Comparison of ENCODE assay signal across 20 cellular contexts in the genomic region with DNA sequence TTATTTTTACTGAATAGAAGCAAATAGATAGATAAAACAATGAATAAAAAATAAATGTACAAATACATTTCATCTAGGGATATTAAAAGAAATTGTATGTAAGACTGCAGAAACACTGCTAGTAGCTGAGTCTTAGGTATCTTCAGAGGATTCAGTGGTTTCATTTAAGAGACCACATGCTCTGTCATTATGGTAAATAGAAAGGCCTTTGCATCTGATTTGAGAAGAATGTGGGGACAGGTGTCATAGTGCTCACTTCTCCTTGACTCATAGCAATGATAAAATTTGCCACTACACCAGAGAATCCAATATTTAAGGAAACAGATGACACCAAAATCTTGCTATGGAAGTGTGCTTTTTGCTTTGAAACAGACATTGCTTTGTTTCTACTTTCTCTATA. TPM values are rescaled to one million over a fixed set of nuclear protein-coding genes. Genes with fewer than 3 reads are reported as not detected.
DNase-seq lines count a peak whose midpoint lies in the region; ATAC-seq, FAIRE-seq and TF ChIP-seq lines count a peak whose summit lies in the region.
"Had no signal": no experiment of that assay in that cellular context is flagged by ENCODE, and none has a peak within 500 bp of the region (broad histone marks: within the 10 kb centered on the region; RNA-seq: fewer than 3 reads in every experiment).

No MANE protein-coding gene starts in this region.

- H3K9ac ChIP-seq in astrocyte (ENCODE audit: low read length): no peak overlapping the region

- no peak for DNase-seq in astrocyte (ENCODE audit: low read depth)
- DNase-seq in stimulated activated CD4-positive, alpha-beta T cell treated with anti-CD3 and anti-CD28 coated beads, Interleukin-12 subunit alpha, Interleukin-12 subunit beta, amount 100 ng/mL, for 4 hours: no peak
- DNase-seq in lower leg skin (ENCODE audit: low spot score in 2 of 2): no peak
- DNase-seq: activated CD4-positive, CD25-positive, alpha-beta regulatory T cell; activated T-cell treated with anti-CD3 and anti-CD28 coated beads for 4 hours; adrenal gland; DMS53; NCI-H1048; PC-9; right lobe of liver; T-cell; uterus had no signal

- H3K9me3 Mint-ChIP-seq in astrocyte (ENCODE audit: unreplicated experiment): no peaks in the 10 kb centered on the region
- H3K9me3 Mint-ChIP-seq: stimulated activated naive CD8-positive, alpha-beta T cell treated with anti-CD3 and anti-CD28 coated beads, Interleukin-15, Interleukin-2, amounts not matched to agents 100 ng/mL and 50 ng/mL, for 24 hours had no signal

- no peak overlapping the region for H3K4me3 ChIP-seq in astrocyte (ENCODE audit: insufficient read depth, low read depth, low read length)
- H3K4me3 ChIP-seq in lower leg skin (ENCODE audit: low read depth, poor library complexity, severe bottlenecking): no peak overlapping the region
- H3K4me3 ChIP-seq: adrenal gland, PC-9, right lobe of liver, uterus had no signal

- peak; percentile 83 for FAIRE-seq in astrocyte (lab: Jason Lieb, UNC)
- FAIRE-seq: endometrium had no signal

- intact Hi-C loops in lower leg skin (cut with DNase I; ENCODE audit: low total_unique reads): no loop called here

- no peaks in the 10 kb centered on the region for H3K27me3 Mint-ChIP-seq in astrocyte (ENCODE audit: low read depth, unreplicated experiment)
- H3K27me3 Mint-ChIP-seq: stimulated activated naive CD8-positive, alpha-beta T cell treated with anti-CD3 and anti-CD28 coated beads, Interleukin-15, Interleukin-2, amounts not matched to agents 100 ng/mL and 50 ng/mL, for 24 hours; T-cell had no signal

- no peaks in the 10 kb centered on the region for H3K36me3 Mint-ChIP-seq in astrocyte (ENCODE audit: low read depth, unreplicated experiment)
- H3K36me3 Mint-ChIP-seq: T-cell had no signal

- no peak overlapping the region for H2AFZ ChIP-seq in astrocyte (ENCODE audit: low read depth, low read length)
- H2AFZ ChIP-seq: PC-9 had no signal

- H3K4me3 Mint-ChIP-seq in astrocyte (ENCODE audit: unreplicated experiment): no peak overlapping the region
- H3K4me3 Mint-ChIP-seq: stimulated activated naive CD8-positive, alpha-beta T cell treated with anti-CD3 and anti-CD28 coated beads, Interleukin-15, Interleukin-2, amounts not matched to agents 100 ng/mL and 50 ng/mL, for 24 hours; T-cell had no signal

- no peaks in the 10 kb centered on the region for H3K36me3 ChIP-seq in astrocyte (ENCODE audit: insufficient read depth, low read length)
- H3K36me3 ChIP-seq: adrenal gland, neutrophil, right lobe of liver, uterus had no signal

- no peak for TF ChIP-seq POLR2A in lower leg skin (IDR thresholded peaks at IDR 0.05)

- no peaks in the 10 kb centered on the region for H3K9me3 ChIP-seq in astrocyte (ENCODE audit: insufficient read depth, low read depth, low read length)
- H3K9me3 ChIP-seq: adrenal gland, neutrophil, right lobe of liver, uterus had no signal

- no peaks in the 10 kb centered on the region for H4K20me1 ChIP-seq in astrocyte (ENCODE audit: insufficient read depth, low read length)

- TF ChIP-seq CTCF in astrocyte (IDR thresholded peaks at IDR 0.05; ENCODE audit: insufficient read depth, low read depth, low read length): no peak
- no peak for TF ChIP-seq CTCF in lower leg skin (IDR thresholded peaks at IDR 0.05)

- ATAC-seq in GM18868 (IDR thresholded peaks at IDR 0.05; ENCODE audit: unreplicated experiment): peak; percentile 72
- peak; percentile 58 for ATAC-seq in GM21447 (IDR thresholded peaks at IDR 0.05; ENCODE audit: unreplicated experiment)
- peak; percentile 80 for ATAC-seq in HG03135 (IDR thresholded peaks at IDR 0.05; ENCODE audit: unreplicated experiment)
- no peak for ATAC-seq in HG03432 (IDR thresholded peaks at IDR 0.05; ENCODE audit: unreplicated experiment)
- ATAC-seq: right lobe of liver had no signal

- no peak overlapping the region for H3K4me2 ChIP-seq in astrocyte (ENCODE audit: low read length)
- H3K4me2 ChIP-seq: PC-9 had no signal

- H3K27me3 ChIP-seq in astrocyte (ENCODE audit: insufficient read depth, low read length): no peaks in the 10 kb centered on the region
- H3K27me3 ChIP-seq: adrenal gland, neutrophil, right lobe of liver, uterus had no signal

- no peak overlapping the region for H3K27ac ChIP-seq in astrocyte (ENCODE audit: low read depth, low read length)
- H3K27ac ChIP-seq: adrenal gland, neutrophil, PC-9, right lobe of liver, uterus had no signal

- H3K27ac Mint-ChIP-seq in astrocyte (ENCODE audit: unreplicated experiment): no peak overlapping the region
- H3K27ac Mint-ChIP-seq: stimulated activated naive CD8-positive, alpha-beta T cell treated with anti-CD3 and anti-CD28 coated beads, Interleukin-15, Interleukin-2, amounts not matched to agents 100 ng/mL and 50 ng/mL, for 24 hours; T-cell had no signal

- no peaks in the 10 kb centered on the region for H3K79me2 ChIP-seq in astrocyte (ENCODE audit: insufficient read depth, low read length)

- no peaks in the 10 kb centered on the region for H3K4me1 ChIP-seq in astrocyte (ENCODE audit: insufficient read depth, low read length)
- H3K4me1 ChIP-seq: adrenal gland, right lobe of liver, uterus had no signal

- peaks cover 7% of the 10 kb centered on the region for H3K4me1 Mint-ChIP-seq in astrocyte (ENCODE audit: low read depth, unreplicated experiment)

RNA-seq across cellular contexts. Expression of gene PPP1R2C, which starts 59.8 kb away (rescaled TPM):
- total RNA-seq in astrocyte (not detected in 2 replicates), lower leg skin (not detected)
- total RNA-seq: adrenal gland, HT-29, PC-9, right lobe of liver, uterus had no signal
